Comparison of ENCODE assay signal across 15 cellular contexts in the genomic region with DNA sequence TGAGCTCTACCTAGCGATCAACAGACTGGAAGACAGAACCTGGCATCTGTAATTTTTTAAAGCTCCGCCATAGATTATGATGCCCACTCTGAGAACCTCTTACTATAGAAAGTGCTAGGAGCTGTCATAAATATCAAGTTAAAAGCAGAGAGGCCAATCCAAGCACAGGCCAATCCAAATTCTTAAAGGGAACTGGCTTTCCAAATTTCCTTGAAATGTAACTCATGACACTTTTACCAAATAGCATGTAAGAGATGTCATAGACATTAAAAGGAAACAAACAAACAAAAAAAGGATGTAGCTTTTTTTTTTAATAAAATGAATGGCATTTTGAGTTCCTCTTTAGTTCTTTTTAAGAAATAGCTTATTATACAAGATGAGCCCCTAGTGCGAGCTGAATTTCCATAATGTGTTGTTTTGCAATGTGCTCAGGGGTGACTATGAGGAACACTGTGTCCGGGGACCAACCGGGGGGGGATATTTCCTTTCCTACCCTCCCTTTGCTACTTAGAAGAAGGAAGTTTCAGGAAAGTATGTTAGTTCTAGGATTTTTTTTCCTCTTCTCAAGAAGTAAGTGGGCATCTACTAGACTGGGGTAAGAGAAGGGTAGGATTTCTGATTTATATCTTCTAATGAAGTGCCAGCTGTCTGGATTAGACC. TPM values are rescaled to one million over a fixed set of nuclear protein-coding genes. Genes with fewer than 3 reads are reported as not detected.
DNase-seq lines count a peak whose midpoint lies in the region; ATAC-seq and TF ChIP-seq lines count a peak whose summit lies in the region.
"Had no signal": no experiment of that assay in that cellular context is flagged by ENCODE, and none has a peak within 500 bp of the region (broad histone marks: within the 10 kb centered on the region; RNA-seq: fewer than 3 reads in every experiment).

No MANE protein-coding gene starts in this region.

- no peak overlapping the region for H3K23ac ChIP-seq in mesendoderm (ENCODE audit: low read length)

- ATAC-seq in SK-N-SH treated with all-trans-retinoic acid at 6 μM for 48 hours (no peak), HG03280 (IDR thresholded peaks at IDR 0.05; ENCODE audit: unreplicated experiment) (no peak)
- ATAC-seq: activated CD8-positive, alpha-beta T cell treated with anti-CD3 and anti-CD28 coated beads, Interleukin-2, amount 10 ng/mL, durations not matched to agents 7 days and 5 days; activated T-helper 17 cell treated with anti-CD3 and anti-CD28 coated beads, Interleukin-2, amount 50 U/mL, for 72 hours had no signal

- no peaks in the 10 kb centered on the region for H3K9me3 ChIP-seq in SK-N-SH
- H3K9me3 ChIP-seq in transverse colon: no peaks in the 10 kb centered on the region
- H3K9me3 ChIP-seq in PC-9 (ENCODE audit: insufficient read depth, low read depth): no peaks in the 10 kb centered on the region

- no peak overlapping the region for H4K8ac ChIP-seq in mesendoderm (ENCODE audit: low read depth, low read length)

- in situ Hi-C loops in transverse colon (cut with MboI; ENCODE audit: low pct_ligation_motif_present in 1 of 4, low pct_unique_long_range_greater_than_20kb in 1 of 4, low sequenced_read_pairs in 3 of 4): no loop called here

- H3K4me1 ChIP-seq in SK-N-SH (ENCODE audit: control insufficient read depth in 1 of 2, insufficient read depth in 2 of 2, low read depth in 1 of 2, low read length in 1 of 2) (peaks cover 16 to 36% of the 10 kb centered on the region in 2 experiments; a peak in 3 of 4 replicates), mesendoderm (ENCODE audit: control insufficient read depth, low read depth, low read length) (no peaks in the 10 kb centered on the region), transverse colon (peaks cover 0 to 11% (median 5%) of the 10 kb centered on the region in 4 donors), PC-9 (replicated peaks; ENCODE audit: insufficient read depth) (peaks cover 9% of the 10 kb centered on the region)

- H3K4ac ChIP-seq in mesendoderm (ENCODE audit: low read depth, low read length): no peak overlapping the region

- TF ChIP-seq RAD21 in SK-N-SH (IDR thresholded peaks at IDR 0.05; ENCODE audit: low read length): no peak

- no peak overlapping the region for H2BK120ac ChIP-seq in mesendoderm (ENCODE audit: low read depth, low read length)

- H3K4me2 ChIP-seq in SK-N-SH (peak overlapping the region; percentile 27), mesendoderm (ENCODE audit: low read length) (no peak overlapping the region), PC-9 (no peak overlapping the region)

- H3K27ac ChIP-seq in SK-N-SH (ENCODE audit: low read depth in 2 of 2, low read length in 1 of 2): peak overlapping the region; percentile 71 to 88; a peak in 3 of 4 replicates
- H3K27ac ChIP-seq in mesendoderm (ENCODE audit: low read depth, low read length): no peak overlapping the region
- peak overlapping the region in 3 of 4 donors; percentile 11 to 35 (median 20) for H3K27ac ChIP-seq in transverse colon
- H3K27ac ChIP-seq in PC-9: no peak overlapping the region

- H3K18ac ChIP-seq in mesendoderm (ENCODE audit: low read length): no peak overlapping the region

- H3K56ac ChIP-seq in mesendoderm (ENCODE audit: low read length): no peak overlapping the region

- 94% methylated on average over 5 of the region's 5 CpGs for WGBS in SK-N-SH (ENCODE audit: low lambda C conversion rate)
- WGBS in mesendoderm (ENCODE audit: extremely low coverage, insufficient coverage, low lambda C conversion rate): no CpG with 5 or more reads among the region's 5 CpGs
- 77 to 84% methylated on average over 5 of the region's 5 CpGs for WGBS in transverse colon (ENCODE audit: low coverage in 1 of 2), 2 donors

- DNase-seq in SK-N-SH (no peak), cerebellar cortex (ENCODE audit: low spot score) (peak; percentile 22), mesendoderm (no peak), transverse colon (no peak), PC-9 (no peak), NCI-H146 treated with DMSO at 0.1 percent for 48 hours (lab: John Stamatoyannopoulos, UW; ENCODE audit: unreplicated experiment) (no peak)
- DNase-seq: activated CD8-positive, alpha-beta T cell treated with anti-CD3 and anti-CD28 coated beads, Interleukin-2, amount 10 ng/mL, durations not matched to agents 7 days and 5 days; H7; kidney; NCI-H187; NCI-H82 had no signal

- CTCF ChIA-PET in SK-N-SH (lab: Yijun Ruan, JAX) (interaction anchor here (0.8 to 1.2 kb wide), 2 partner anchors 43 to 188 kb away, joined by 3 read pairs; no protein-coding TSS in a partner anchor), PC-9 (lab: Charles Lee) (no interaction called here)

- H3K27me3 ChIP-seq in SK-N-SH (ENCODE audit: insufficient read depth): no peaks in the 10 kb centered on the region
- no peaks in the 10 kb centered on the region for H3K27me3 ChIP-seq in mesendoderm (ENCODE audit: insufficient read depth, low read length, poor library complexity)
- H3K27me3 ChIP-seq in transverse colon: no peaks in the 10 kb centered on the region
- H3K27me3 ChIP-seq in PC-9 (ENCODE audit: insufficient read depth, low read depth): no peaks in the 10 kb centered on the region

- no peak overlapping the region for H4K5ac ChIP-seq in mesendoderm (ENCODE audit: low read length)

- TF ChIP-seq EP300 in SK-N-SH (IDR thresholded peaks at IDR 0.05; ENCODE audit: borderline replicate concordance in 1 of 2, low read depth in 1 of 2, low read length in 1 of 2): no peak
- no peak for TF ChIP-seq EP300 in transverse colon (IDR thresholded peaks at IDR 0.05; ENCODE audit: low read depth)

- H4K20me1 ChIP-seq in SK-N-SH (ENCODE audit: insufficient read depth): no peaks in the 10 kb centered on the region
- H4K20me1 ChIP-seq in PC-9 (ENCODE audit: insufficient read depth): no peaks in the 10 kb centered on the region

- H2BK5ac ChIP-seq in mesendoderm (ENCODE audit: low read length): no peak overlapping the region

- TF ChIP-seq CTCF in SK-N-SH (IDR thresholded peaks at IDR 0.05): no peak
- no peak for TF ChIP-seq CTCF in transverse colon (IDR thresholded peaks at IDR 0.05)
- no peak for TF ChIP-seq CTCF in PC-9 (conservative IDR thresholded peaks at IDR 0.05)

- intact Hi-C loops in transverse colon (cut with DNase I; ENCODE audit: low total_unique reads): no loop called here
- intact Hi-C loops in PC-9 (cut with micrococcal nuclease; ENCODE audit: unreplicated experiment): no loop called here

- H3K79me2 ChIP-seq in SK-N-SH (ENCODE audit: insufficient read depth) (no peaks in the 10 kb centered on the region), mesendoderm (ENCODE audit: control insufficient read depth, insufficient read depth, low read length) (no peaks in the 10 kb centered on the region), PC-9 (ENCODE audit: low read depth) (no peaks in the 10 kb centered on the region)

- no peaks in the 10 kb centered on the region for H3K36me3 ChIP-seq in SK-N-SH (replicated peaks in 1 of 2; ENCODE audit: control insufficient read depth in 1 of 2, insufficient read depth in 2 of 2, low read length in 1 of 2)
- H3K36me3 ChIP-seq in mesendoderm (ENCODE audit: control insufficient read depth, insufficient read depth, low read length): no peaks in the 10 kb centered on the region
- H3K36me3 ChIP-seq in transverse colon: peaks cover 0 to 5% (median 0%) of the 10 kb centered on the region in 4 donors
- H3K36me3 ChIP-seq in PC-9 (ENCODE audit: low read depth): no peaks in the 10 kb centered on the region

- H2BK15ac ChIP-seq in mesendoderm (replicated peaks; ENCODE audit: low read depth): peak overlapping the region; percentile 67

- no peaks in the 10 kb centered on the region for H3K79me1 ChIP-seq in mesendoderm (ENCODE audit: low read length)

- BruUV-seq in PC-9 (replicated peaks; lab: Mats Ljungman, UMichigan): no TSS peak

- POLR2A ChIA-PET in SK-N-SH (lab: Yijun Ruan, JAX): no interaction called here
- POLR2A ChIA-PET in PC-9 (lab: Charles Lee; ENCODE audit: unreplicated experiment): no interaction called here

- H3K9ac ChIP-seq in SK-N-SH: peak overlapping the region; percentile 1; the same call in 1 of the 2 replicates
- no peak overlapping the region for H3K9ac ChIP-seq in mesendoderm (ENCODE audit: low read length)

- TF ChIP-seq POLR2A in transverse colon (IDR thresholded peaks at IDR 0.05): no peak

- peaks cover 37% of the 10 kb centered on the region for H3F3A ChIP-seq in SK-N-SH (replicated peaks; ENCODE audit: insufficient read depth)
- H3F3A ChIP-seq in PC-9 (ENCODE audit: insufficient read depth, low read depth): no peaks in the 10 kb centered on the region

- H3K4me3 ChIP-seq in SK-N-SH (ENCODE audit: low read depth in 2 of 2, low read length in 1 of 2) (no peak overlapping the region), mesendoderm (ENCODE audit: low read length) (no peak overlapping the region), transverse colon (no peak overlapping the region), PC-9 (no peak overlapping the region)

- H3K9me2 ChIP-seq in SK-N-SH: no peaks in the 10 kb centered on the region
- H3K9me2 ChIP-seq in PC-9 (ENCODE audit: insufficient read depth): no peaks in the 10 kb centered on the region

- H2AFZ ChIP-seq in SK-N-SH (ENCODE audit: low read depth) (peak overlapping the region; percentile 27; the same call in 1 of the 2 replicates), PC-9 (no peak overlapping the region)

- H2AK5ac ChIP-seq in mesendoderm (ENCODE audit: low read length): no peak overlapping the region

TF ChIP-seq in SK-N-SH, 30 proteins besides CTCF, POLR2A, EP300 and RAD21 (continues in another document):
- no peak for TF ChIP-seq FOSL2 (IDR thresholded peaks at IDR 0.05; ENCODE audit: borderline replicate concordance, low read depth)

TF ChIP-seq in SK-N-SH treated with all-trans-retinoic acid at 6 μM for 48 hours, 23 proteins besides CTCF, POLR2A, EP300 and RAD21 (continues in another document):
- TF ChIP-seq ZNF565 (CRISPR knock-in tag; conservative IDR thresholded peaks at IDR 0.05; ENCODE audit: low read depth): no peak

RNA-seq across cellular contexts. Expression of a gene that starts 23.7 kb away (rescaled TPM):
- polyA plus RNA-seq in SK-N-SH (2012; rRNA removed): not detected in 2 replicates
- polyA plus RNA-seq in SK-N-SH (2012; cell fraction: cytosol; rRNA removed): not detected in 2 replicates
- polyA plus RNA-seq in SK-N-SH (2012; cell fraction: nucleus; rRNA removed): not detected in 2 replicates
- 0.17 TPM for polyA plus RNA-seq in mesendoderm (2013, experiment 1 of 2)
- 0.18 TPM for polyA plus RNA-seq in mesendoderm (2013, experiment 2 of 2)
- 10 to 100 TPM in 2 of 4 donors, 1 to 10 TPM in 2; 2.8 to 22.1 (median 15.2) TPM for total RNA-seq in transverse colon
- total RNA-seq in PC-9 (2021): 0.07 TPM in 1 of 2 replicates, not detected in the other
- total RNA-seq: activated CD8-positive, alpha-beta T cell treated with anti-CD3 and anti-CD28 coated beads, Interleukin-2, amount 10 ng/mL, durations not matched to agents 7 days and 5 days had no signal
- polyA plus RNA-seq: neural cell had no signal

RNA-seq across cellular contexts. Expression of a gene that starts 33.4 kb away (rescaled TPM):
- 0.02 TPM in 1 of 2 replicates, not detected in the other for polyA plus RNA-seq in SK-N-SH (2012; rRNA removed)
- 0.01 TPM in 2 replicates for polyA plus RNA-seq in SK-N-SH (2012; cell fraction: cytosol; rRNA removed)
- polyA plus RNA-seq in SK-N-SH (2012; cell fraction: nucleus; rRNA removed): 0.02 and 0.05 TPM in 2 replicates
- 0.14 TPM for polyA plus RNA-seq in mesendoderm (2013, experiment 1 of 2)
- polyA plus RNA-seq in mesendoderm (2013, experiment 2 of 2): 0.17 TPM
- total RNA-seq in transverse colon: 10 to 100 TPM; 16.9 to 79.6 (median 42.9) TPM
- total RNA-seq in PC-9 (2021): 0.20 and 0.24 TPM in 2 replicates

Comparison
In these comparisons a context has a peak if more than half of its experiments do, and no peak if none do; other contexts are left out.
1. H3K27ac ChIP-seq: peak in SK-N-SH (2 of 2) and transverse colon (3 of 4); none in mesendoderm (single experiment) and PC-9 (single experiment).
2. RNA of a gene that starts 33.4 kb away (total RNA-seq): 16.9 to 79.6 TPM in transverse colon; 0.20 to 0.24 TPM in PC-9; every median in the first group is over 10 times any median in the second.